In genomic region chr14:101707285-101707842, GRCh38 we compare ENCODE assay signal across 8 cellular contexts. TPM values are rescaled to one million over a fixed set of nuclear protein-coding genes. Genes with fewer than 3 reads are reported as not detected.
DNase-seq lines count a peak whose midpoint lies in the region; ATAC-seq and TF ChIP-seq lines count a peak whose summit lies in the region.

No MANE protein-coding gene starts in this region.

- H3K4me1 Mint-ChIP-seq in activated naive CD8-positive, alpha-beta T cell treated with anti-CD3 and anti-CD28 coated beads, Interleukin-2, amount 50 U/mL, for 24 hours, result peaks cover 33% of the 10 kb centered on the region

- H3K4me3 ChIP-seq in heart right ventricle, result peak overlapping the region in 2 of 10 donors; percentile 1 to 25

- no peaks in the 10 kb centered on the region for H3K9me3 ChIP-seq in heart right ventricle

- H3K27me3 Mint-ChIP-seq in activated naive CD8-positive, alpha-beta T cell treated with anti-CD3 and anti-CD28 coated beads, Interleukin-2, amount 50 U/mL, for 24 hours, result no peaks in the 10 kb centered on the region

- DNase-seq in AML-193 (lab: John Stamatoyannopoulos, UW) (peak; percentile 76 to 85), NCI-H1436 treated with DMSO at 0.1 percent for 48 hours (lab: John Stamatoyannopoulos, UW) (peak; percentile 22), SKM-1 treated with dmso at 0.1 percent for 144 hours (lab: John Stamatoyannopoulos, UW; ENCODE audit: unreplicated experiment) (peak; percentile 23), heart right ventricle (peak in 1 of 2 donors; percentile 79), putamen (ENCODE audit: low spot score) (peak; percentile 65)
- peak; percentile 56 for DNase-seq in activated naive CD8-positive, alpha-beta T cell treated with anti-CD3 and anti-CD28 coated beads, Interleukin-2, amount 50 U/mL, for 24 hours

- H3K27ac ChIP-seq in heart right ventricle, result peak overlapping the region in 9 of 10 donors; percentile 71 to 90 (median 84)

- peaks cover 0 to 29% (median 5%) of the 10 kb centered on the region in 7 donors for H3K27me3 ChIP-seq in heart right ventricle

- no peaks in the 10 kb centered on the region for H3K9me3 Mint-ChIP-seq in activated naive CD8-positive, alpha-beta T cell treated with anti-CD3 and anti-CD28 coated beads, Interleukin-2, amount 50 U/mL, for 24 hours

- intact Hi-C loops in heart right ventricle (cut with DNase I), result loop anchor here in 8 of 10 donors (1.0 to 10.0 kb wide), 11 partner anchors 50 to 617 kb away; partner anchors contain the start of genes DYNC1H1 (in 4 of the 8) and PPP2R5C (in 2 of the 8)

- peak; percentile 42 for ATAC-seq in GM21390 (IDR thresholded peaks at IDR 0.05; ENCODE audit: unreplicated experiment)
- ATAC-seq in activated naive CD8-positive, alpha-beta T cell treated with anti-CD3 and anti-CD28 coated beads, Interleukin-2, amount 50 U/mL, for 24 hours, result peak; percentile 39
- ATAC-seq in heart right ventricle, result peak; percentile 38 to 83 (median 64)
- ATAC-seq in GM18861 (IDR thresholded peaks at IDR 0.05; ENCODE audit: unreplicated experiment), result no peak

- H3K4me3 Mint-ChIP-seq in activated naive CD8-positive, alpha-beta T cell treated with anti-CD3 and anti-CD28 coated beads, Interleukin-2, amount 50 U/mL, for 24 hours, result no peak overlapping the region

- H3K4me1 ChIP-seq in heart right ventricle, result peaks cover 10 to 33% (median 25%) of the 10 kb centered on the region in 9 donors

- peak overlapping the region; percentile 39 for H3K27ac Mint-ChIP-seq in activated naive CD8-positive, alpha-beta T cell treated with anti-CD3 and anti-CD28 coated beads, Interleukin-2, amount 50 U/mL, for 24 hours

- TF ChIP-seq CTCF in heart right ventricle (IDR thresholded peaks at IDR 0.05), result peak; percentile 72 to 90 (median 84)

- WGBS in heart right ventricle, 2 donors, result 3% methylated on average over 12 of the region's 12 CpGs

- H3K36me3 ChIP-seq in heart right ventricle, result no peaks in the 10 kb centered on the region

- peaks cover 3% of the 10 kb centered on the region for H3K36me3 Mint-ChIP-seq in activated naive CD8-positive, alpha-beta T cell treated with anti-CD3 and anti-CD28 coated beads, Interleukin-2, amount 50 U/mL, for 24 hours (ENCODE audit: low read depth)

RNA-seq across cellular contexts. Expression of gene PPP2R5C, which starts 54.1 kb away (rescaled TPM):
- total RNA-seq in heart right ventricle, result 100 to 1,000 TPM; 183 to 257 (median 224) TPM
- polyA plus RNA-seq in heart right ventricle, result 100 to 1,000 TPM in 1 of 2 donors, 10 to 100 TPM in 1; 66.8 to 157 TPM
